In genomic region chr9:121686930-121687541, GRCh38 we compare ENCODE assay signal across 1 cellular context.
TF ChIP-seq lines count a peak whose summit lies in the region.

No MANE protein-coding gene starts in this region.

TF ChIP-seq in GM23338, 12 proteins besides CTCF, POLR2A, EP300 and RAD21 (continued from another document):
- TF ChIP-seq ZNF462 (CRISPR knock-in tag; IDR thresholded peaks at IDR 0.05) (no peak), POLR2AphosphoS5 (IDR thresholded peaks at IDR 0.05; ENCODE audit: low read depth) (no peak), STAT1 (IDR thresholded peaks at IDR 0.05; ENCODE audit: unreplicated experiment) (no peak), ETS1 (IDR thresholded peaks at IDR 0.05) (no peak), CREB1 (CRISPR knock-in tag; IDR thresholded peaks at IDR 0.05; ENCODE audit: low read depth) (no peak), REST (IDR thresholded peaks at IDR 0.05; ENCODE audit: unreplicated experiment) (no peak), ZNF331 (CRISPR knock-in tag; IDR thresholded peaks at IDR 0.05; ENCODE audit: low read depth) (no peak), NANOG (IDR thresholded peaks at IDR 0.05; ENCODE audit: borderline replicate concordance) (no peak)
